ENCODE assay signal across 1 cellular context in genomic region chr6:167350322-167350721, GRCh38.
TF ChIP-seq lines count a peak whose summit lies in the region.

No MANE protein-coding gene starts in this region.

TF ChIP-seq in GM23338, 12 proteins besides CTCF, POLR2A, EP300 and RAD21 (continued from another document):
- TF ChIP-seq EZH2 (IDR thresholded peaks at IDR 0.05; ENCODE audit: low read depth, unreplicated experiment) (no peak), NANOG (IDR thresholded peaks at IDR 0.05; ENCODE audit: borderline replicate concordance) (no peak), ZNF462 (CRISPR knock-in tag; IDR thresholded peaks at IDR 0.05) (no peak), JUNB (IDR thresholded peaks at IDR 0.05; ENCODE audit: unreplicated experiment) (no peak)
